ENCODE assay signal across 13 cellular contexts in genomic region chr7:108079291-108080057, GRCh38. TPM values are rescaled to one million over a fixed set of nuclear protein-coding genes. Genes with fewer than 3 reads are reported as not detected.
DNase-seq lines count a peak whose midpoint lies in the region; ATAC-seq and TF ChIP-seq lines count a peak whose summit lies in the region.
"Had no signal": no experiment of that assay in that cellular context is flagged by ENCODE, and none has a peak within 500 bp of the region (broad histone marks: within the 10 kb centered on the region; RNA-seq: fewer than 3 reads in every experiment).

No MANE protein-coding gene starts in this region.

- no peaks in the 10 kb centered on the region for H3K36me3 Mint-ChIP-seq in CD8-positive, alpha-beta memory T cell
- H3K36me3 Mint-ChIP-seq in CD14-positive monocyte = no peaks in the 10 kb centered on the region
- no peaks in the 10 kb centered on the region for H3K36me3 Mint-ChIP-seq in natural killer cell treated with Interleukin-12 subunit alpha and Interleukin-12 subunit beta and Interleukin-15 and Interleukin-18, amount 100 ng/mL, for 72 hours

- no peaks in the 10 kb centered on the region for H3K4me1 ChIP-seq in CD8-positive, alpha-beta memory T cell (ENCODE audit: insufficient read depth, low read length)
- H3K4me1 ChIP-seq in mucosa of descending colon (ENCODE audit: low read depth) = peaks cover 6% of the 10 kb centered on the region
- H3K4me1 ChIP-seq: prostate gland had no signal

- peak; percentile 70 for ATAC-seq in mucosa of descending colon
- ATAC-seq in natural killer cell treated with Interleukin-12 subunit alpha and Interleukin-12 subunit beta and Interleukin-15 and Interleukin-18, amount 100 ng/mL, for 72 hours = no peak
- no peak for ATAC-seq in HG02885 (IDR thresholded peaks at IDR 0.05; ENCODE audit: poor library complexity, unreplicated experiment)

- TF ChIP-seq CTCF in mucosa of descending colon (IDR thresholded peaks at IDR 0.05) (no peak), CD14-positive monocyte (IDR thresholded peaks at IDR 0.05) (no peak)

- DNase-seq in CD8-positive, alpha-beta memory T cell = no peak
- peak; percentile 13 to 65 for DNase-seq in NCI-H446 (lab: John Stamatoyannopoulos, UW)
- peak; percentile 86 for DNase-seq in dermis blood vessel endothelial cell
- no peak for DNase-seq in mucosa of descending colon
- DNase-seq in CD14-positive monocyte (ENCODE audit: low spot score) = no peak
- DNase-seq in natural killer cell treated with Interleukin-12 subunit alpha and Interleukin-12 subunit beta and Interleukin-15 and Interleukin-18, amount 100 ng/mL, for 72 hours (ENCODE audit: low spot score) = no peak
- no peak for DNase-seq in inferior parietal cortex (ENCODE audit: extremely low spot score)
- DNase-seq: H7, NCI-H2029 treated with DMSO at 0.1 percent for 48 hours, SHP77 had no signal

- no peaks in the 10 kb centered on the region for H3K9me3 ChIP-seq in CD8-positive, alpha-beta memory T cell (ENCODE audit: low read length)
- H3K9me3 ChIP-seq in mucosa of descending colon = no peaks in the 10 kb centered on the region
- H3K9me3 ChIP-seq: prostate gland had no signal

- intact Hi-C loops in mucosa of descending colon (cut with DNase I, micrococcal nuclease) (no loop called here), CD14-positive monocyte (cut with micrococcal nuclease) (no loop called here)

- POLR2A ChIA-PET in CD8-positive, alpha-beta memory T cell (lab: Charles Lee) = no interaction called here

- H3K36me3 ChIP-seq in CD8-positive, alpha-beta memory T cell (ENCODE audit: insufficient read depth, low read length) = no peaks in the 10 kb centered on the region
- no peaks in the 10 kb centered on the region for H3K36me3 ChIP-seq in mucosa of descending colon (ENCODE audit: low read depth)
- H3K36me3 ChIP-seq: prostate gland had no signal

- no peak overlapping the region for H3K4me3 Mint-ChIP-seq in CD8-positive, alpha-beta memory T cell
- no peak overlapping the region for H3K4me3 Mint-ChIP-seq in CD14-positive monocyte
- no peak overlapping the region for H3K4me3 Mint-ChIP-seq in natural killer cell treated with Interleukin-12 subunit alpha and Interleukin-12 subunit beta and Interleukin-15 and Interleukin-18, amount 100 ng/mL, for 72 hours
- H3K4me3 Mint-ChIP-seq: central memory CD8-positive, alpha-beta T cell had no signal

- H3K27ac Mint-ChIP-seq in CD8-positive, alpha-beta memory T cell = no peak overlapping the region
- H3K27ac Mint-ChIP-seq in CD14-positive monocyte = no peak overlapping the region
- no peak overlapping the region for H3K27ac Mint-ChIP-seq in natural killer cell treated with Interleukin-12 subunit alpha and Interleukin-12 subunit beta and Interleukin-15 and Interleukin-18, amount 100 ng/mL, for 72 hours

- H3K4me1 Mint-ChIP-seq in CD8-positive, alpha-beta memory T cell = no peaks in the 10 kb centered on the region
- H3K4me1 Mint-ChIP-seq in CD14-positive monocyte = no peaks in the 10 kb centered on the region
- H3K4me1 Mint-ChIP-seq in natural killer cell treated with Interleukin-12 subunit alpha and Interleukin-12 subunit beta and Interleukin-15 and Interleukin-18, amount 100 ng/mL, for 72 hours (ENCODE audit: low read depth in 2 of 2) = no peaks in the 10 kb centered on the region
- H3K4me1 Mint-ChIP-seq: central memory CD8-positive, alpha-beta T cell had no signal

- H3K27me3 Mint-ChIP-seq in CD8-positive, alpha-beta memory T cell = peaks cover 3 to 4% of the 10 kb centered on the region in 2 donors
- H3K27me3 Mint-ChIP-seq in CD14-positive monocyte (ENCODE audit: low read depth in 3 of 3) = peaks cover 0 to 3% (median 0%) of the 10 kb centered on the region in 3 donors
- H3K27me3 Mint-ChIP-seq in natural killer cell treated with Interleukin-12 subunit alpha and Interleukin-12 subunit beta and Interleukin-15 and Interleukin-18, amount 100 ng/mL, for 72 hours = peaks cover 0 to 3% of the 10 kb centered on the region in 2 donors

- peak overlapping the region; percentile 61 for H3K27ac ChIP-seq in CD8-positive, alpha-beta memory T cell (ENCODE audit: low read depth, low read length)
- H3K27ac ChIP-seq: prostate gland had no signal

- H3K27me3 ChIP-seq in CD8-positive, alpha-beta memory T cell (ENCODE audit: insufficient read depth, low read length, poor library complexity, severe bottlenecking) = no peaks in the 10 kb centered on the region

- CTCF ChIA-PET in CD8-positive, alpha-beta memory T cell (lab: Charles Lee) = no interaction called here

- peaks cover 0 to 7% (median 0%) of the 10 kb centered on the region in 5 donors for H3K9me3 Mint-ChIP-seq in CD8-positive, alpha-beta memory T cell
- H3K9me3 Mint-ChIP-seq in CD14-positive monocyte = peaks cover 3 to 11% (median 5%) of the 10 kb centered on the region in 7 donors
- H3K9me3 Mint-ChIP-seq in natural killer cell treated with Interleukin-12 subunit alpha and Interleukin-12 subunit beta and Interleukin-15 and Interleukin-18, amount 100 ng/mL, for 72 hours = no peaks in the 10 kb centered on the region

- no peak overlapping the region for H3K4me3 ChIP-seq in CD8-positive, alpha-beta memory T cell (ENCODE audit: low read length)
- H3K4me3 ChIP-seq in mucosa of descending colon = no peak overlapping the region
- H3K4me3 ChIP-seq: prostate gland had no signal

RNA-seq across cellular contexts. Expression of gene LAMB4, which starts 50.7 kb away (rescaled TPM):
- not detected for total RNA-seq in CD8-positive, alpha-beta memory T cell
- not detected for polyA plus RNA-seq in CD8-positive, alpha-beta memory T cell
- total RNA-seq in dermis blood vessel endothelial cell (0.17 and 0.23 TPM in 2 replicates), mucosa of descending colon (under 1 TPM in 1 of 3 donors, not detected in 2; 0.22 TPM)
- not detected for polyA plus RNA-seq in CD14-positive monocyte
- total RNA-seq in natural killer cell treated with Interleukin-12 subunit alpha and Interleukin-12 subunit beta and Interleukin-15 and Interleukin-18, amount 100 ng/mL, for 72 hours = not detected
- total RNA-seq: H7 had no signal

Comparison
In these comparisons a context has a peak if more than half of its experiments do, and no peak if none do; other contexts are left out.
1. DNase-seq: peak in NCI-H446 (2 of 2) and dermis blood vessel endothelial cell (single experiment); none in CD8-positive, alpha-beta memory T cell (0 of 5), mucosa of descending colon (0 of 3), CD14-positive monocyte (single experiment), natural killer cell treated with Interleukin-12 subunit alpha and Interleukin-12 subunit beta and Interleukin-15 and Interleukin-18, amount 100 ng/mL, for 72 hours (single experiment) and inferior parietal cortex (single experiment).